1 cellular context compared by ENCODE assay signal in the genomic region with DNA sequence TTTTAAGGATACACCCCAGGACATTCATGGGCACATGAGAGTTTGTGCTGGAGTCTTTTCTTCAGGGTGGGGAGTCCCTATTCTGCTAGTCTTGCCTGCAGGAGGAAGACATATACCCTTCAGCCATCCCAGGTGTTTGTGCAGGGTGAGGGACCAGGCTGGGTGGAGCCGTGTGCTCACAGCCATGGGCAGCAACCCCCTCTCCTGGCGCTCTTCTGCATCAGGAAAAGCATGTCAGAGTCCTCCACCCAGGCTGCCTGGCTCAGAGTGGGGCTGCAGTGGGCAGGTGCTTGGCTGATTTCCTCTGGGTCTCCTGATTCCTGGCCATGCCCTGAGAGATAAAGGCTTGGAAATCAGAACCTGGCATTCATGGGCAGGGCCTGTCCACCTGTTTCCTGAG.
TF ChIP-seq lines count a peak whose summit lies in the region.

No MANE protein-coding gene starts in this region.

TF ChIP-seq in HCT116, 20 proteins besides CTCF, POLR2A, EP300 and RAD21:
- TF ChIP-seq, protein P1, sequence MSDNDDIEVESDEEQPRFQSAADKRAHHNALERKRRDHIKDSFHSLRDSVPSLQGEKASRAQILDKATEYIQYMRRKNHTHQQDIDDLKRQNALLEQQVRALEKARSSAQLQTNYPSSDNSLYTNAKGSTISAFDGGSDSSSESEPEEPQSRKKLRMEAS (IDR thresholded peaks at IDR 0.05) = no peak
- no peak for TF ChIP-seq ZNF274 (IDR thresholded peaks at IDR 0.05; ENCODE audit: low read depth, low read length)
- no peak for TF ChIP-seq EGR1 (IDR thresholded peaks at IDR 0.05; ENCODE audit: low read depth)
- TF ChIP-seq TCF7L2 (IDR thresholded peaks at IDR 0.05; ENCODE audit: borderline replicate concordance, extremely low read depth, insufficient read depth, insufficient read length) = no peak
- no peak for TF ChIP-seq SRF (IDR thresholded peaks at IDR 0.05; ENCODE audit: low read depth)
- TF ChIP-seq CBX3 (IDR thresholded peaks at IDR 0.05; ENCODE audit: low read depth) = no peak
- TF ChIP-seq POLR2AphosphoS5 (IDR thresholded peaks at IDR 0.05; ENCODE audit: low read depth, low read length) = no peak
- TF ChIP-seq SIN3A (IDR thresholded peaks at IDR 0.05; ENCODE audit: low read depth) = no peak
- TF ChIP-seq, protein P2, sequence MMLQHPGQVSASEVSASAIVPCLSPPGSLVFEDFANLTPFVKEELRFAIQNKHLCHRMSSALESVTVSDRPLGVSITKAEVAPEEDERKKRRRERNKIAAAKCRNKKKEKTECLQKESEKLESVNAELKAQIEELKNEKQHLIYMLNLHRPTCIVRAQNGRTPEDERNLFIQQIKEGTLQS (IDR thresholded peaks at IDR 0.05) = no peak
- TF ChIP-seq ELF1 (IDR thresholded peaks at IDR 0.05; ENCODE audit: borderline replicate concordance, low read depth) = no peak
- TF ChIP-seq SP1 (IDR thresholded peaks at IDR 0.05; ENCODE audit: low read depth) = no peak
- no peak for TF ChIP-seq EZH2 (IDR thresholded peaks at IDR 0.05)
- TF ChIP-seq ZBTB33 (IDR thresholded peaks at IDR 0.05; ENCODE audit: extremely low read depth, insufficient replicate concordance, low read length) = no peak
- no peak for TF ChIP-seq ZFX (IDR thresholded peaks at IDR 0.05)
- no peak for TF ChIP-seq JUND (IDR thresholded peaks at IDR 0.05)
- no peak for TF ChIP-seq YY1 (IDR thresholded peaks at IDR 0.05; ENCODE audit: extremely low read depth, insufficient replicate concordance, low read depth, low read length)
